In the genomic region with DNA sequence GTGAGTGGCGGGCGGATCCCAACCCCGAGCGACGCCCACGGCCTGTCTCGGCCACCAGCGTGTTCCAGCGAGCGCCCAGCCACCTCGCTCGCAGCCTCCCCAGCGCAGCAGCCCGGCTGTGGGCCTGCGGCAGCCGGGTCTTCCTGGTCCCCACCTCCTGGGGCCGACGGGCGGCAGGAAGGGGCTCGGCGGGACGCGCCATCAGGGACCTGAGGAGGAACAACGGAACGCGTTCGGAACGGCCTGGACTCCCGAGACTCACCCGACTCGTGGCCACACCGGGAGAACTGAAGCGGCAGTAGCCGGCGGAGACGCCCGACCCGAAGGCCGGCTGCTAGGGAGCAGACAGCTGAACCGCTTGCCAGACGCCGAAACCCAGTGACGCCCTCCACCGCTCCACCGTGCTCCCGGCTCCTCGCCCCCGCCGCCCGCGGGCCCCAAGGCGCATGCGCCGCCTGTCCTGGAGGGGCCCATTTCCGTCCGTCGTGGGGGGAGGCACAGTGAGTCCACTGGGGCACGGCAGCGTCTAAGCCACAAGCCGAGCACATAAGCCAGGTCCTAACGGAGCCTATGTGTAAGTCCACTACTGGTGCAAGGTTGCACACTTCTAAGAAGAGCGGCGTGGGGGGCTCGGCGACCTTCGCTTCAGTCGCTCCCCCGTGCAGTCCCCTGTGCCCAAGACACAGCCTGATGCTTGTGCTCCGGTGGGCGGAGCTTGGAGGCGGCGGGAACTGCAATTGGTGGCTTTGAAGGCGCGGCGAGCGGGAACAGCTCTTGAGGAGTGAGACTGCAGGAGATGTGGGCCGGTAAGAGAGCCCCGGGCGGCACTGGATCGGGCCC, we compare ENCODE assay signal across 8 cellular contexts. TPM values are rescaled to one million over a fixed set of nuclear protein-coding genes. Genes with fewer than 3 reads are reported as not detected.
DNase-seq lines count a peak whose midpoint lies in the region; ATAC-seq, FAIRE-seq and TF ChIP-seq lines count a peak whose summit lies in the region.

A gene with protein sequence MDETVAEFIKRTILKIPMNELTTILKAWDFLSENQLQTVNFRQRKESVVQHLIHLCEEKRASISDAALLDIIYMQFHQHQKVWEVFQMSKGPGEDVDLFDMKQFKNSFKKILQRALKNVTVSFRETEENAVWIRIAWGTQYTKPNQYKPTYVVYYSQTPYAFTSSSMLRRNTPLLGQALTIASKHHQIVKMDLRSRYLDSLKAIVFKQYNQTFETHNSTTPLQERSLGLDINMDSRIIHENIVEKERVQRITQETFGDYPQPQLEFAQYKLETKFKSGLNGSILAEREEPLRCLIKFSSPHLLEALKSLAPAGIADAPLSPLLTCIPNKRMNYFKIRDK (plus strand): TSS at position 743 of the 840 bp plus-strand sequence. CDS start 4,726 bp downstream, outside the sequence.
Gene CMC2, minus strand, starts transcription at position 414 of the 840 bp plus-strand sequence. CDS start 9,491 bp downstream, outside the sequence.

- BruUV-seq in HepG2 (replicated peaks; lab: Mats Ljungman, UMichigan): no TSS peak

- H3K36me3 Mint-ChIP-seq in CD4-positive, CD25-positive, alpha-beta regulatory T cell: peaks cover 3% of the 10 kb centered on the region

- no peaks in the 10 kb centered on the region for H3K36me3 ChIP-seq in CD4-positive, CD25-positive, alpha-beta regulatory T cell (ENCODE audit: control insufficient read depth, insufficient read depth, low read length)
- H3K36me3 ChIP-seq in HepG2 (replicated peaks in 1 of 2; ENCODE audit: control insufficient read depth in 1 of 2, insufficient read depth in 2 of 2, low read length in 2 of 2): no peaks in the 10 kb centered on the region; a peak in 3 of 5 replicates

- peak; percentile 73 to 76 for TF ChIP-seq POLR2A in HepG2 (IDR thresholded peaks at IDR 0.05; ENCODE audit: insufficient read depth in 1 of 2, low read depth in 2 of 2, low read length in 2 of 2)

- peaks cover 74% of the 10 kb centered on the region for H3K79me2 ChIP-seq in HepG2 (ENCODE audit: insufficient read depth, low read length)

- peak within 1 kb of the TSS; percentile 100 for H3K4me2 ChIP-seq in HepG2 (ENCODE audit: low read depth, low read length)

- in situ Hi-C loops in HepG2 (cut with HindIII; ENCODE audit: extremely low pct_ligation_motif_present, low pct_unique_long_range_greater_than_20kb): no loop called here

- H3K27me3 Mint-ChIP-seq in CD4-positive, CD25-positive, alpha-beta regulatory T cell: peaks cover 7% of the 10 kb centered on the region

- peak within 1 kb of the TSS; percentile 97 to 100 (median 99) for H3K27ac Mint-ChIP-seq in CD4-positive, CD25-positive, alpha-beta regulatory T cell

- DNase-seq in CD4-positive, CD25-positive, alpha-beta regulatory T cell: peak; percentile 96 to 100 (median 99)
- DNase-seq in NCI-H82 (lab: John Stamatoyannopoulos, UW) (peak; percentile 96), dermis blood vessel endothelial cell (peak; percentile 99), HepG2 (ENCODE audit: low spot score) (peak; percentile 98)
- peak; percentile 97 to 98 for DNase-seq in activated CD4-positive, alpha-beta T cell treated with anti-CD3 and anti-CD28 coated beads, Interleukin-2, amount 50 U/mL, for 48 hours
- peak; percentile 93 for DNase-seq in stimulated activated CD4-positive, alpha-beta T cell treated with anti-CD3 and anti-CD28 coated beads, Interleukin-2, amount 100 ng/mL, for 48 hours

- peak within 1 kb of the TSS; percentile 93 for H3K4me3 ChIP-seq in CD4-positive, CD25-positive, alpha-beta regulatory T cell (ENCODE audit: low read depth, low read length)
- peak within 1 kb of the TSS; percentile 90 to 99 (median 90) for H3K4me3 ChIP-seq in HepG2 (replicated peaks in 1 of 3; ENCODE audit: insufficient read depth in 1 of 3, low read depth in 2 of 3, low read length in 3 of 3)

- TF ChIP-seq CTCF in HepG2 (CRISPR knock-in tag; IDR thresholded peaks at IDR 0.05): no peak

- peaks cover 37% of the 10 kb centered on the region for H3K4me1 ChIP-seq in CD4-positive, CD25-positive, alpha-beta regulatory T cell (ENCODE audit: control insufficient read depth, insufficient read depth, low read length, poor library complexity, severe bottlenecking)
- peaks cover 38% of the 10 kb centered on the region for H3K4me1 ChIP-seq in HepG2 (ENCODE audit: insufficient read depth, low read length)

- FAIRE-seq in HepG2 (lab: Jason Lieb, UNC): no peak

- WGBS in HepG2 (ENCODE audit: low lambda C conversion rate): under 1% methylated on average over 49 of the region's 80 CpGs

- H3K4me3 Mint-ChIP-seq in CD4-positive, CD25-positive, alpha-beta regulatory T cell: peak within 1 kb of the TSS; percentile 95 to 99 (median 97)

- H2AFZ ChIP-seq in HepG2 (ENCODE audit: low read length): peak within 1 kb of the TSS; percentile 87

- H3K27ac ChIP-seq in CD4-positive, CD25-positive, alpha-beta regulatory T cell (ENCODE audit: insufficient read depth, low read length, poor library complexity, severe bottlenecking): peak within 1 kb of the TSS; percentile 98
- peak within 1 kb of the TSS; percentile 99 for H3K27ac ChIP-seq in HepG2 (ENCODE audit: extremely low read length, insufficient read depth, low read length)

- H3K9ac ChIP-seq in HepG2 (ENCODE audit: insufficient read depth, low read depth, low read length): peak within 1 kb of the TSS; percentile 99

- intact Hi-C loops in HepG2 (cut with micrococcal nuclease; ENCODE audit: unreplicated experiment): loop anchor here (2.0 to 5.0 kb wide), 2 partner anchors 32 to 91 kb away; partner anchors contain the start of gene GCSH

- peak; percentile 85 to 87 for ATAC-seq in CD4-positive, CD25-positive, alpha-beta regulatory T cell (ENCODE audit: low read depth in 2 of 2)
- ATAC-seq in GM19452 (IDR thresholded peaks at IDR 0.05; ENCODE audit: unreplicated experiment): peak; percentile 80
- peak; percentile 68 for ATAC-seq in HG03575 (IDR thresholded peaks at IDR 0.05; ENCODE audit: extremely low read depth, insufficient number of reproducible peaks, low FRiP score, unreplicated experiment)
- ATAC-seq in HepG2: peak; percentile 91

- POLR2A ChIA-PET in HepG2 (lab: Yijun Ruan, JAX): interaction anchor here (0.6 to 1.8 kb wide), 6 partner anchors 9 to 308 kb away, joined by 3 to 19 read pairs (median 6); partner anchors contain the start of genes C16orf46 and GAN

- TF ChIP-seq RAD21 in HepG2 (CRISPR knock-in tag; IDR thresholded peaks at IDR 0.05): peak; percentile 42

- H4K20me1 ChIP-seq in HepG2 (ENCODE audit: insufficient read depth, low read length): peaks cover 17% of the 10 kb centered on the region

- H3K9me3 ChIP-seq in CD4-positive, CD25-positive, alpha-beta regulatory T cell (ENCODE audit: control insufficient read depth in 2 of 2, low read length in 2 of 2): no peaks in the 10 kb centered on the region
- H3K9me3 ChIP-seq in HepG2 (ENCODE audit: low read length): no peaks in the 10 kb centered on the region

- peaks cover 21 to 56% (median 30%) of the 10 kb centered on the region in 4 donors for H3K4me1 Mint-ChIP-seq in CD4-positive, CD25-positive, alpha-beta regulatory T cell

- CTCF ChIA-PET in HepG2 (lab: Yijun Ruan, JAX; ENCODE audit: low intra/inter-chr PET ratio, low total read pairs): interaction anchor here (5.1 kb wide), 1 partner anchor 29 kb away, joined by 26 read pairs; the partner anchor contains the start of gene ATMIN

- no peaks in the 10 kb centered on the region for H3K27me3 ChIP-seq in CD4-positive, CD25-positive, alpha-beta regulatory T cell (ENCODE audit: control insufficient read depth, insufficient read depth, low read length)
- H3K27me3 ChIP-seq in HepG2 (ENCODE audit: control insufficient read depth in 1 of 2, insufficient read depth in 2 of 2, low read length in 2 of 2): no peaks in the 10 kb centered on the region; a peak in 1 of 5 replicates

- TF ChIP-seq EP300 in HepG2 (IDR thresholded peaks at IDR 0.05; ENCODE audit: low read depth in 2 of 2, low read length in 2 of 2): no peak; a peak in 2 of 4 replicates
- no peak for TF ChIP-seq EP300 in HepG2 (CRISPR knock-in tag; IDR thresholded peaks at IDR 0.05; ENCODE audit: borderline replicate concordance)

- no peaks in the 10 kb centered on the region for H3K9me3 Mint-ChIP-seq in CD4-positive, CD25-positive, alpha-beta regulatory T cell

RNA-seq across cellular contexts. Expression of the first gene that starts in this region (rescaled TPM):
- total RNA-seq in CD4-positive, CD25-positive, alpha-beta regulatory T cell: 13.5 TPM
- 10 to 100 TPM in 1 of 4 donors, 1 to 10 TPM in 3; 3.4 to 11.6 (median 6.8) TPM for polyA plus RNA-seq in CD4-positive, CD25-positive, alpha-beta regulatory T cell
- 57.2 and 101 TPM in 2 replicates for total RNA-seq in dermis blood vessel endothelial cell
- 129 and 193 TPM in 2 replicates for total RNA-seq in HepG2 (2016; rRNA removed; fragmentation: Illumina TruSeq; extraction: Trizol)
- total RNA-seq in HepG2 (2016; cell fraction: cytosol; rRNA removed; fragmentation: Illumina TruSeq; extraction: Trizol; ENCODE audit: low read depth): 98.3 and 119 TPM in 2 replicates
- 133 and 185 TPM in 2 replicates for total RNA-seq in HepG2 (2016; cell fraction: insoluble cytoplasmic fraction; rRNA removed; fragmentation: Illumina TruSeq; extraction: Trizol)
- total RNA-seq in HepG2 (2016; cell fraction: membrane; rRNA removed; fragmentation: Illumina TruSeq; extraction: Trizol): 180 and 185 TPM in 2 replicates
- 46.2 and 59.6 TPM in 2 replicates for total RNA-seq in HepG2 (2016; cell fraction: nucleus; rRNA removed; fragmentation: Illumina TruSeq; extraction: Trizol)
- polyA plus RNA-seq in HepG2 (2011; rRNA removed): 17.3 and 29.7 TPM in 2 replicates
- polyA plus RNA-seq in HepG2 (2011; cell fraction: cytosol; rRNA removed): 15.2 and 17.8 TPM in 2 replicates
- polyA plus RNA-seq in HepG2 (2011; cell fraction: nucleus; rRNA removed): 8.3 and 10.1 TPM in 2 replicates
- polyA plus RNA-seq in HepG2 (2012): 46.5 and 70.0 TPM in 2 replicates
- polyA plus RNA-seq in HepG2 (2016; cell fraction: cytosol; fragmentation: Illumina TruSeq; extraction: Trizol; ENCODE audit: low read depth): 113 and 120 TPM in 2 replicates
- polyA plus RNA-seq in HepG2 (2016; cell fraction: insoluble cytoplasmic fraction; fragmentation: Illumina TruSeq; extraction: Trizol; ENCODE audit: low read depth): 123 and 135 TPM in 2 replicates
- polyA plus RNA-seq in HepG2 (2016; cell fraction: membrane; fragmentation: Illumina TruSeq; extraction: Trizol; ENCODE audit: low read depth): 123 and 146 TPM in 2 replicates
- polyA plus RNA-seq in HepG2 (2016; cell fraction: nucleus; fragmentation: Illumina TruSeq; extraction: Trizol; ENCODE audit: insufficient read depth, low read depth): 40.0 and 50.9 TPM in 2 replicates
- 17.1 and 164 TPM in 2 replicates for polyA minus RNA-seq in HepG2 (2011; rRNA and poly(A)+ RNA removed; ENCODE audit: low replicate concordance)
- 14.1 and 16.1 TPM in 2 replicates for polyA minus RNA-seq in HepG2 (2011; cell fraction: cytosol; rRNA and poly(A)+ RNA removed)
- polyA minus RNA-seq in HepG2 (2011; cell fraction: nucleus; rRNA and poly(A)+ RNA removed): 17.9 and 25.4 TPM in 2 replicates

RNA-seq across cellular contexts. Expression of gene CMC2, which starts in this region (rescaled TPM):
- total RNA-seq in CD4-positive, CD25-positive, alpha-beta regulatory T cell: 78.1 TPM
- 100 to 1,000 TPM; 158 to 210 (median 173) TPM for polyA plus RNA-seq in CD4-positive, CD25-positive, alpha-beta regulatory T cell
- 35.7 and 47.4 TPM in 2 replicates for total RNA-seq in dermis blood vessel endothelial cell
- total RNA-seq in HepG2 (2016; rRNA removed; fragmentation: Illumina TruSeq; extraction: Trizol): 129 and 147 TPM in 2 replicates
- total RNA-seq in HepG2 (2016; cell fraction: cytosol; rRNA removed; fragmentation: Illumina TruSeq; extraction: Trizol; ENCODE audit: low read depth): 111 and 171 TPM in 2 replicates
- total RNA-seq in HepG2 (2016; cell fraction: insoluble cytoplasmic fraction; rRNA removed; fragmentation: Illumina TruSeq; extraction: Trizol): 118 and 155 TPM in 2 replicates
- total RNA-seq in HepG2 (2016; cell fraction: membrane; rRNA removed; fragmentation: Illumina TruSeq; extraction: Trizol): 132 and 180 TPM in 2 replicates
- total RNA-seq in HepG2 (2016; cell fraction: nucleus; rRNA removed; fragmentation: Illumina TruSeq; extraction: Trizol): 49.2 and 54.6 TPM in 2 replicates
- 92.1 and 116 TPM in 2 replicates for polyA plus RNA-seq in HepG2 (2011; rRNA removed)
- 134 and 148 TPM in 2 replicates for polyA plus RNA-seq in HepG2 (2011; cell fraction: cytosol; rRNA removed)
- polyA plus RNA-seq in HepG2 (2011; cell fraction: nucleus; rRNA removed): 22.2 and 24.5 TPM in 2 replicates
- polyA plus RNA-seq in HepG2 (2012): 81.8 and 85.6 TPM in 2 replicates
- 157 and 235 TPM in 2 replicates for polyA plus RNA-seq in HepG2 (2016; cell fraction: cytosol; fragmentation: Illumina TruSeq; extraction: Trizol; ENCODE audit: low read depth)
- 172 and 176 TPM in 2 replicates for polyA plus RNA-seq in HepG2 (2016; cell fraction: insoluble cytoplasmic fraction; fragmentation: Illumina TruSeq; extraction: Trizol; ENCODE audit: low read depth)
- polyA plus RNA-seq in HepG2 (2016; cell fraction: membrane; fragmentation: Illumina TruSeq; extraction: Trizol; ENCODE audit: low read depth): 133 and 179 TPM in 2 replicates
- 86.6 and 97.5 TPM in 2 replicates for polyA plus RNA-seq in HepG2 (2016; cell fraction: nucleus; fragmentation: Illumina TruSeq; extraction: Trizol; ENCODE audit: insufficient read depth, low read depth)
- 70.9 and 71.9 TPM in 2 replicates for polyA minus RNA-seq in HepG2 (2011; rRNA and poly(A)+ RNA removed; ENCODE audit: low replicate concordance)
- 19.8 and 22.3 TPM in 2 replicates for polyA minus RNA-seq in HepG2 (2011; cell fraction: cytosol; rRNA and poly(A)+ RNA removed)
- polyA minus RNA-seq in HepG2 (2011; cell fraction: nucleus; rRNA and poly(A)+ RNA removed): 35.4 and 68.6 TPM in 2 replicates

Comparison
In these comparisons a context has a peak if more than half of its experiments do, and no peak if none do; other contexts are left out.
1. Peak in every context shown above with its lines: DNase-seq, ATAC-seq, H3K4me3 ChIP-seq and H3K27ac ChIP-seq.